ENCODE assay signal across 1 cellular context in the genomic region with DNA sequence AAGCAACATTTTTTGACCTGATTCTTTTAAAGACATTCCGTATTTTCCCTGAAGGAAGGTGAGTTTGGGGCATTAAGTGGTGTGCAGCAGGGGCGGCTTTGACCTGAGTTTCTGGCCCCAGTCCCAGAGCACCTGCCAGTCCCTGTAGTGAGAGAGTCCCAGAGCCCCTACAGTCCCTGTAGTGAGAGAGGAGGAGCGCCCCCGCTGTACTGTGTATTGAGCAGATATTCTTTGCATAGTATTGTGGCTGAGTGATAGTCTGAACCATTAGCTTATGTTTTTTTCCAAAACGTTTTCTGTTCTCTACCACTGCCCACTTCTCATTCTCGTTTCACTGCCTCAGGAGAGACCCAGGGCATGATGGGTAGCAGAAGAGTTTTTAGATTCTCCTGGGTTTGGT.
TF ChIP-seq lines count a peak whose summit lies in the region.

No MANE protein-coding gene starts in this region.

TF ChIP-seq in GM12878, 131 proteins besides CTCF, POLR2A, EP300 and RAD21 (continued from another document):
- TF ChIP-seq ZBTB4 (CRISPR knock-in tag; IDR thresholded peaks at IDR 0.05) (no peak), MYC (IDR thresholded peaks at IDR 0.05; ENCODE audit: insufficient read depth, insufficient read length, insufficient replicate concordance, low read length, severe bottlenecking) (no peak), KAT2A (conservative IDR thresholded peaks at IDR 0.05; ENCODE audit: control insufficient read depth, low read depth, low read length) (no peak), JUNB (IDR thresholded peaks at IDR 0.05) (no peak), CHD1 (IDR thresholded peaks at IDR 0.05; ENCODE audit: low read depth, low read length) (no peak), MXI1 (IDR thresholded peaks at IDR 0.05; ENCODE audit: low read depth, low read length) (no peak)
- TF ChIP-seq, protein P1, sequence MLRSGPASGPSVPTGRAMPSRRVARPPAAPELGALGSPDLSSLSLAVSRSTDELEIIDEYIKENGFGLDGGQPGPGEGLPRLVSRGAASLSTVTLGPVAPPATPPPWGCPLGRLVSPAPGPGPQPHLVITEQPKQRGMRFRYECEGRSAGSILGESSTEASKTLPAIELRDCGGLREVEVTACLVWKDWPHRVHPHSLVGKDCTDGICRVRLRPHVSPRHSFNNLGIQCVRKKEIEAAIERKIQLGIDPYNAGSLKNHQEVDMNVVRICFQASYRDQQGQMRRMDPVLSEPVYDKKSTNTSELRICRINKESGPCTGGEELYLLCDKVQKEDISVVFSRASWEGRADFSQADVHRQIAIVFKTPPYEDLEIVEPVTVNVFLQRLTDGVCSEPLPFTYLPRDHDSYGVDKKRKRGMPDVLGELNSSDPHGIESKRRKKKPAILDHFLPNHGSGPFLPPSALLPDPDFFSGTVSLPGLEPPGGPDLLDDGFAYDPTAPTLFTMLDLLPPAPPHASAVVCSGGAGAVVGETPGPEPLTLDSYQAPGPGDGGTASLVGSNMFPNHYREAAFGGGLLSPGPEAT (IDR thresholded peaks at IDR 0.05; ENCODE audit: low read depth), result no peak
